In the genomic region with DNA sequence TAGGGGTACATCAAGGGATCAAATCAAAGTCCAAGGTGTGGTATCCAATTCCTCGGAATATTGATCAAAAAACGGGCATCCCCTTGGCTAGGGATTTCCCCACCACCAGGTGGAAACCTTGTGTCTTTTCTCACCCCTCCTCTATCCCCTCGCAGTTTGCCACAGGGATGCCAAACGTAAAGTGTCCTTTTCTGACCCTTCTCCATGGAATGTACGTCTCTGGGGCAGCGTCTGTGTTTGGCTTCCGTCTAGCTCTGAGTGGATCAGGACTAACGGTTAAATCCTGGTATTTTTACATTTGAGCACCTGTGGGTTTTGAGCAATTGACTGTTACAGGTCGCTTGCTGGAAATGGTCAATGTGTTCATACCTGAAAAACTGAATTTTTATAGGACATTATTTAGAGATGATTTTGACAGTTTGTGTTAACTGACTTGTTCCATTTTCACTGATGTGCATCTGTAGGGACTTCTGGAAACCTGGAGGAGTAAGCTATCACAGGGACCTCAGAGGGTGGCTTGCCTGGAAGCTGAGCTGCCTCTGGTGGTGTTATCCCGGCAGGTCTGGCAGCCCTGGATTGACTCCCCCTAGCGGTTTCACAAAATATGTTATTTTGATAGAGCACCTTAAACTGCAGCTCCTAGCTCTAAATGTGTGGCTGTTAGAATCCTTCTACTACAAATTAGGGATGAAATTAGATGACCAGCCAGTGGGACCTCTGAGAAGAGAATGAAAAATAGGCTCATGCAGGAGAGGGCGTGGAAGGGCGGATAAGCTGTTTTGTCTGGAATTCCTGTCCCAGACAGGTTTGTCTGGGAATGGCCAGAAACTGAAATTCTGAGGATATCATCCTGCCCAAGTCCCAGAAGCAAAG, we compare ENCODE assay signal across 8 cellular contexts. TPM values are rescaled to one million over a fixed set of nuclear protein-coding genes. Genes with fewer than 3 reads are reported as not detected.
DNase-seq lines count a peak whose midpoint lies in the region; ATAC-seq and TF ChIP-seq lines count a peak whose summit lies in the region.

No MANE protein-coding gene starts in this region.

- H3K9me3 Mint-ChIP-seq in activated T-cell treated with anti-CD3 and anti-CD28 coated beads, Interleukin-2, amount 50 U/mL, for 4 hours: no peaks in the 10 kb centered on the region

- H3K4me2 ChIP-seq in fibroblast of lung (ENCODE audit: extremely low read depth, insufficient read depth, low read length) (peak overlapping the region; percentile 59), neural cell (ENCODE audit: low read length) (no peak overlapping the region)

- H2AFZ ChIP-seq in fibroblast of lung (ENCODE audit: low read length): no peak overlapping the region
- no peak overlapping the region for H2AFZ ChIP-seq in neural cell (ENCODE audit: low read depth, low read length)

- H3K9ac ChIP-seq in fibroblast of lung (ENCODE audit: insufficient read depth, low read length): no peak overlapping the region
- H3K9ac ChIP-seq in neural cell (ENCODE audit: low read length): no peak overlapping the region

- H3K4me1 Mint-ChIP-seq in activated T-cell treated with anti-CD3 and anti-CD28 coated beads, Interleukin-2, amount 50 U/mL, for 4 hours (ENCODE audit: low read depth): peaks cover 23% of the 10 kb centered on the region

- peak overlapping the region; percentile 44 for H3K4me3 Mint-ChIP-seq in activated T-cell treated with anti-CD3 and anti-CD28 coated beads, Interleukin-2, amount 50 U/mL, for 4 hours

- peaks cover 9% of the 10 kb centered on the region for H3K27me3 Mint-ChIP-seq in activated T-cell treated with anti-CD3 and anti-CD28 coated beads, Interleukin-2, amount 50 U/mL, for 4 hours (ENCODE audit: low read depth)

- H3K36me3 ChIP-seq in fibroblast of lung (ENCODE audit: control insufficient read depth, insufficient read depth, low read length) (no peaks in the 10 kb centered on the region), neural cell (ENCODE audit: insufficient read depth, low read length) (no peaks in the 10 kb centered on the region)

- H3K27me3 ChIP-seq in fibroblast of lung (ENCODE audit: control insufficient read depth, insufficient read depth, low read length): no peaks in the 10 kb centered on the region
- H3K27me3 ChIP-seq in neural cell (ENCODE audit: insufficient read depth, low read depth, low read length): no peaks in the 10 kb centered on the region

- H3K9me3 ChIP-seq in fibroblast of lung (ENCODE audit: control insufficient read depth, insufficient read depth, low read depth, low read length) (no peaks in the 10 kb centered on the region), neural cell (ENCODE audit: low read length) (no peaks in the 10 kb centered on the region)

- no peak overlapping the region for H3K27ac ChIP-seq in fibroblast of lung (ENCODE audit: insufficient read depth, low read length)
- no peak overlapping the region for H3K27ac ChIP-seq in neural cell (ENCODE audit: low read length)

- H3K4me3 ChIP-seq in fibroblast of lung (replicated peaks in 1 of 4; ENCODE audit: control extremely low read depth in 1 of 4, insufficient read depth in 1 of 4, low read depth in 3 of 4, low read length in 4 of 4) (no peak overlapping the region), neural cell (ENCODE audit: low read length) (no peak overlapping the region)

- TF ChIP-seq RAD21 in neural cell (conservative IDR thresholded peaks at IDR 0.05): peak; percentile 63

- TF ChIP-seq CTCF in fibroblast of lung (conservative IDR thresholded peaks at IDR 0.05 in 1 of 2, IDR thresholded peaks at IDR 0.05 in 1 of 2; ENCODE audit: low read depth in 1 of 2, low read length in 2 of 2): peak; percentile 88 to 94
- TF ChIP-seq CTCF in neural cell (IDR thresholded peaks at IDR 0.05; ENCODE audit: poor library complexity, severe bottlenecking): peak; percentile 88

- no peaks in the 10 kb centered on the region for H3K36me3 Mint-ChIP-seq in activated T-cell treated with anti-CD3 and anti-CD28 coated beads, Interleukin-2, amount 50 U/mL, for 4 hours (ENCODE audit: insufficient read depth)

- H4K20me1 ChIP-seq in fibroblast of lung (ENCODE audit: control insufficient read depth, extremely low read depth, insufficient read depth, low read length) (no peaks in the 10 kb centered on the region), neural cell (ENCODE audit: insufficient read depth) (no peaks in the 10 kb centered on the region)

- H3K9me2 ChIP-seq in neural cell (ENCODE audit: insufficient read depth, low read length): no peaks in the 10 kb centered on the region

- peak; percentile 85 for DNase-seq in DMS53 (lab: John Stamatoyannopoulos, UW)
- peak in 67 of 76 experiments; percentile 1 to 83 (median 36) for DNase-seq in HUDEP-2 (lab: John Stamatoyannopoulos, UW; ENCODE audit: unreplicated experiment in 76 of 76)
- DNase-seq in NOMO-1 treated with DMSO at 0.1 percent for 48 hours (lab: John Stamatoyannopoulos, UW; ENCODE audit: unreplicated experiment): peak; percentile 74
- peak; percentile 35 for DNase-seq in activated T-cell treated with anti-CD3 and anti-CD28 coated beads, Interleukin-2, amount 50 U/mL, for 4 hours
- peak; percentile 70 to 73 for DNase-seq in fibroblast of lung (ENCODE audit: low read depth in 2 of 2)

- peaks cover 8% of the 10 kb centered on the region for H3K4me1 ChIP-seq in fibroblast of lung (ENCODE audit: control insufficient read depth, extremely low read depth, insufficient read depth, low read length)

- no peaks in the 10 kb centered on the region for H3F3A ChIP-seq in neural cell (ENCODE audit: insufficient read depth, low read length, poor library complexity, severe bottlenecking)

- ATAC-seq in GM21447 (IDR thresholded peaks at IDR 0.05; ENCODE audit: unreplicated experiment): peak; percentile 73
- ATAC-seq in activated T-cell treated with anti-CD3 and anti-CD28 coated beads, Interleukin-2, amount 50 U/mL, for 4 hours: peak; percentile 39 to 44
- ATAC-seq in GM18873 (IDR thresholded peaks at IDR 0.05; ENCODE audit: low FRiP score, unreplicated experiment): no peak

- H3K79me2 ChIP-seq in fibroblast of lung (ENCODE audit: control insufficient read depth, insufficient read depth, low read length): no peaks in the 10 kb centered on the region
- no peaks in the 10 kb centered on the region for H3K79me2 ChIP-seq in neural cell (replicated peaks; ENCODE audit: insufficient read depth, low read length)

- TF ChIP-seq EP300 in neural cell (conservative IDR thresholded peaks at IDR 0.05; ENCODE audit: poor library complexity, severe bottlenecking): no peak

TF ChIP-seq in neural cell, 6 proteins besides CTCF, POLR2A, EP300 and RAD21:
- TF ChIP-seq SMC3 (conservative IDR thresholded peaks at IDR 0.05; ENCODE audit: poor library complexity) (peak; percentile 64), MXI1 (conservative IDR thresholded peaks at IDR 0.05; ENCODE audit: poor library complexity, severe bottlenecking) (no peak), EZH2 (IDR thresholded peaks at IDR 0.05; ENCODE audit: borderline replicate concordance, insufficient read depth, low read length, poor library complexity, severe bottlenecking) (no peak), TAF1 (IDR thresholded peaks at IDR 0.05; ENCODE audit: low read depth) (no peak), REST (IDR thresholded peaks at IDR 0.05; ENCODE audit: borderline replicate concordance) (peak; percentile 38), POLR2AphosphoS5 (IDR thresholded peaks at IDR 0.05) (no peak)
TF ChIP-seq in neural cell: peak in this region for 2.

RNA-seq across cellular contexts. Expression of gene MGST2, which starts 8.8 kb away (rescaled TPM):
- total RNA-seq in activated T-cell treated with anti-CD3 and anti-CD28 coated beads, Interleukin-2, amount 50 U/mL, for 4 hours: 1 to 10 TPM; 1.5 to 2.2 (median 1.8) TPM
- 4.6 and 5.3 TPM in 2 replicates for total RNA-seq in fibroblast of lung
- polyA plus RNA-seq in fibroblast of lung: 3.1 and 20.1 TPM in 2 replicates
- 2.9 and 15.5 TPM in 2 replicates for polyA plus RNA-seq in fibroblast of lung (2012)
- 0.48 and 2.6 TPM in 2 replicates for polyA minus RNA-seq in fibroblast of lung (ENCODE audit: low replicate concordance)
- polyA plus RNA-seq in neural cell: 2.0 and 5.2 TPM in 2 replicates
- 0.97 TPM in 1 of 2 replicates, not detected in the other for polyA minus RNA-seq in neural cell

Comparison
In these comparisons a context has a peak if more than half of its experiments do, and no peak if none do; other contexts are left out.
1. DNase-seq: peak in every context shown above with its lines; median percentile 85 in DMS53; 74 in NOMO-1 treated with DMSO at 0.1 percent for 48 hours; 72 in fibroblast of lung; 36 in HUDEP-2; 35 in activated T-cell treated with anti-CD3 and anti-CD28 coated beads, Interleukin-2, amount 50 U/mL, for 4 hours.